Comparison of ENCODE assay signal across 1 cellular context in genomic region chr1:160208179-160209040, GRCh38.
TF ChIP-seq lines count a peak whose summit lies in the region.

No MANE protein-coding gene starts in this region.

TF ChIP-seq in GM12878, 131 proteins besides CTCF, POLR2A, EP300 and RAD21:
- TF ChIP-seq PAX8 (IDR thresholded peaks at IDR 0.05) (no peak), MTA3 (IDR thresholded peaks at IDR 0.05; ENCODE audit: borderline replicate concordance, low read length) (no peak), BMI1 (IDR thresholded peaks at IDR 0.05; ENCODE audit: borderline replicate concordance) (peak; percentile 43; the same call in 1 of the 2 replicates)
